ENCODE assay signal across 1 cellular context in the genomic region with DNA sequence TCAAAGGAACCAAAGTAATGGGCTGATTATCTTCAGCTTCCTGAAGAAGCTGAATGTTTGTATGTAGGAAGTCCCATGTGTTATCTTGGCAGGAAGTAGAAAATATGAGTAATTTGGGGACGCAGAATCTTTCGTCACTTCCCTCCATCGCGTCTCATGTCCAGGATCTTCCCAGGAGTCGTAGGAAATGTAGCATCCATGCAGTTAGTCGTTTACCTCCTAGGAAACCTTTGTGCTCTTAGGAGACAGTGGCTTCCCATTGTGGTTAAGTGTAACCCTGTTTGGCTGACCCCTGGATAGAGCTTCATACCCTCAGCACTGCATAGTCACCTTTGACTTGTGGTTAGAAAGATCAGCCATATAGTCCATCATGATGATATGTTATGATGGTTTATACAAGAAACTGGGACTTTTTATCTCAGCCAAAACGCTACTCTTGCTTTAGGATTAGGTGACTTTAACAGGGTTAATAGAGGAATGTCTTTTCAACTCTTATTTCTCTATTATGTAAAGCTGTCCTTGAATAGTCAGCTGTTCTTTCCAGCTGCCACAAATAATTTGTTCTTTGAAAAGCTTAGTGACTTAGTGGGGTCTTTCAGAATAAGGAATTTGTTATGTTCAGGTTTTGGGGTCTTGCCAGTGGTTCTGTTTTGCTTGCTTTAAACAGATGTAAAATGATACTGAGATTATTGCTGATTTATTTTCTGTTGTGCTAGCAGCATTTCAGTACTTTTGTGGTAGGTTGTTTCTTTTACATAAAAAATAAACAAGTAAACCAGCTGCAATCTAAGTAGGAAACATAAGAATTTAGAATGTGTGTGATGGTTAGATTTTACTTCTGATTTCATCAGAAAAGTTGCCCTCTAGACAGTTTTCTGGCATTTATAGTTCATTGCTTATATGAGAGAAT.
TF ChIP-seq lines count a peak whose summit lies in the region.

No MANE protein-coding gene starts in this region.

TF ChIP-seq in endothelial cell of umbilical vein, 7 proteins besides CTCF, POLR2A, EP300 and RAD21 (continued from another document):
- TF ChIP-seq FOS (IDR thresholded peaks at IDR 0.05; ENCODE audit: borderline replicate concordance, insufficient read depth, low read length) (peak; percentile 74), POLR2AphosphoS5 (IDR thresholded peaks at IDR 0.05; ENCODE audit: insufficient read depth, low read depth, low read length) (peak; percentile 32)
